Comparison of ENCODE assay signal across 6 cellular contexts in genomic region chr9:135987838-135988404, GRCh38.
"Had no signal": no experiment of that assay in that cellular context is flagged by ENCODE, and none has a peak within 500 bp of the region (broad histone marks: within the 10 kb centered on the region; RNA-seq: fewer than 3 reads in every experiment).

No MANE protein-coding gene starts in this region.

- DNase-seq: GM23248, GOT3, H7, KBM-7 had no signal

- H3K27ac ChIP-seq: GM23248, KMS-11 had no signal

- H3K36me3 ChIP-seq: HAP-1 had no signal

- H3K4me2 ChIP-seq: KMS-11 had no signal

- H3K4me3 ChIP-seq: GM23248, HAP-1 had no signal

- H3K9ac ChIP-seq: GM23248, KMS-11 had no signal

- H3K9me3 ChIP-seq: HAP-1 had no signal

- H2AFZ ChIP-seq: GM23248 had no signal
